ENCODE assay signal across 16 cellular contexts in the genomic region with DNA sequence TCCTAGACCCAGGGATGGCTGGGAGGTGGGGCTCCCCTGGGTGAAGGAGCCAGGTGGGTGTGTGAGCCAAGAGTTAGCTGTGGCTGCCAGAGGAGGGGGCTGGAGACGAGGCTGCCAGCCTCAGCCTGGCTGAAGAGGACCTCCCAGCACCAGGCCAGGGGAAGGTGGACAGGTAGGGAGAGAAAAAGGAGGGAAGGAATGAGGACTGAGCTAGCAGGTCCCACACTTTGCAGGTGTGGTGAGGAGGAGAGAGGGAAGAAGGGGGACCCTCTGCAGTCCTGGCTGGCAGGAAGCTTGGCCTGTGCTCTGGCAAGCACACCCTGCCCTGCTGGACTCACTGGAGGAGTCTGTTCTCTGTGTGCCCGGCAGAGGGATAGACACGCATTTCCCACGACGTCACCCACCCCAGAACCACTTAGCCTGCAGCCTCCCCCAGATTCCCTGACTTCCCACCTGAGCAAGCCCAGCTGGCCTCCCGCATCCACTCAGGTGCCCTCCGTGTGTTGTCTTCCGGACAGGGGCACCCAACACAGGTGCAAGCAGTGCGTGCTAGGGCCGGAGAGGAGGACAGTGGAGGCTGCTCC. TPM values are rescaled to one million over a fixed set of nuclear protein-coding genes. Genes with fewer than 3 reads are reported as not detected.
DNase-seq lines count a peak whose midpoint lies in the region; ATAC-seq, FAIRE-seq and TF ChIP-seq lines count a peak whose summit lies in the region.
"Had no signal": no experiment of that assay in that cellular context is flagged by ENCODE, and none has a peak within 500 bp of the region (broad histone marks: within the 10 kb centered on the region; RNA-seq: fewer than 3 reads in every experiment).

No MANE protein-coding gene starts in this region.

- intact Hi-C loops in HepG2 (cut with micrococcal nuclease; ENCODE audit: unreplicated experiment) = loop anchor here (10.0 kb wide), 2 partner anchors 57 to 63 kb away; partner anchors contain the start of gene PGS1
- intact Hi-C loops in right lobe of liver (cut with DNase I) = no loop called here
- intact Hi-C loops in mammary epithelial cell (cut with micrococcal nuclease) = no loop called here
- intact Hi-C loops in mucosa of descending colon (cut with DNase I, micrococcal nuclease) = no loop called here

- no peak for TF ChIP-seq EP300 in HepG2 (IDR thresholded peaks at IDR 0.05; ENCODE audit: low read depth in 2 of 2, low read length in 2 of 2)
- no peak for TF ChIP-seq EP300 in HepG2 (CRISPR knock-in tag; IDR thresholded peaks at IDR 0.05; ENCODE audit: borderline replicate concordance)

- TF ChIP-seq CTCF in HepG2 (CRISPR knock-in tag; IDR thresholded peaks at IDR 0.05) (no peak), right lobe of liver (IDR thresholded peaks at IDR 0.05) (no peak), mammary epithelial cell (conservative IDR thresholded peaks at IDR 0.05 in 1 of 2, IDR thresholded peaks at IDR 0.05 in 1 of 2; ENCODE audit: extremely low read depth in 1 of 2, insufficient read depth in 1 of 2, low read depth in 1 of 2, low read length in 2 of 2) (no peak), mucosa of descending colon (IDR thresholded peaks at IDR 0.05) (no peak)

- H3K9ac ChIP-seq in HepG2 (ENCODE audit: insufficient read depth, low read depth, low read length) (no peak overlapping the region), mammary epithelial cell (ENCODE audit: insufficient read depth, low read length) (no peak overlapping the region)

- peaks cover 47% of the 10 kb centered on the region for H3K4me1 ChIP-seq in HepG2 (ENCODE audit: insufficient read depth, low read length)
- peaks cover 0 to 25% (median 13%) of the 10 kb centered on the region in 4 donors for H3K4me1 ChIP-seq in right lobe of liver
- peaks cover 46% of the 10 kb centered on the region for H3K4me1 ChIP-seq in mammary epithelial cell (ENCODE audit: insufficient read depth, low read length)
- H3K4me1 ChIP-seq in mucosa of descending colon (ENCODE audit: low read depth) = peaks cover 44% of the 10 kb centered on the region

- H3K27ac ChIP-seq in HepG2 (ENCODE audit: extremely low read length, insufficient read depth, low read length) (no peak overlapping the region), right lobe of liver (no peak overlapping the region), mammary epithelial cell (ENCODE audit: insufficient read depth, low read depth, low read length) (no peak overlapping the region)
- H3K27ac ChIP-seq: adrenal gland had no signal

- H3K4me2 ChIP-seq in HepG2 (ENCODE audit: low read depth, low read length) (peak overlapping the region; percentile 62; the same call in 1 of the 2 replicates), mammary epithelial cell (ENCODE audit: insufficient read depth, low read depth, low read length) (no peak overlapping the region)

- dilution Hi-C loops in mammary epithelial cell (cut with HindIII; ENCODE audit: low sequenced_read_pairs) = loop anchor here (5.0 kb wide), 1 partner anchor 99 kb away; no protein-coding TSS in a partner anchor

- POLR2A ChIA-PET in HepG2 (lab: Yijun Ruan, JAX) (interaction anchor here (0.7 kb wide), 1 partner anchor 30 kb away, joined by 3 read pairs; no protein-coding TSS in a partner anchor), HEK293T (lab: Yijun Ruan, JAX) (no interaction called here)

- no peak for TF ChIP-seq RAD21 in HepG2 (CRISPR knock-in tag; IDR thresholded peaks at IDR 0.05)

- no peak for FAIRE-seq in HepG2 (lab: Jason Lieb, UNC)

- no peaks in the 10 kb centered on the region for H3K36me3 ChIP-seq in HepG2 (replicated peaks in 1 of 2; ENCODE audit: control insufficient read depth in 1 of 2, insufficient read depth in 2 of 2, low read length in 2 of 2)
- H3K36me3 ChIP-seq in right lobe of liver = no peaks in the 10 kb centered on the region
- no peaks in the 10 kb centered on the region for H3K36me3 ChIP-seq in mammary epithelial cell (ENCODE audit: insufficient read depth, low read length)
- no peaks in the 10 kb centered on the region for H3K36me3 ChIP-seq in mucosa of descending colon (ENCODE audit: low read depth)
- H3K36me3 ChIP-seq: adrenal gland had no signal

- H3K4me3 ChIP-seq in HepG2 (replicated peaks in 1 of 3; ENCODE audit: insufficient read depth in 1 of 3, low read depth in 2 of 3, low read length in 3 of 3) (no peak overlapping the region), right lobe of liver (no peak overlapping the region), mammary epithelial cell (replicated peaks in 1 of 3; ENCODE audit: insufficient read depth in 1 of 3, low read depth in 2 of 3, low read length in 3 of 3) (no peak overlapping the region), mucosa of descending colon (no peak overlapping the region)
- H3K4me3 ChIP-seq: adrenal gland had no signal

- CTCF ChIA-PET in HepG2 (lab: Yijun Ruan, JAX; ENCODE audit: low intra/inter-chr PET ratio, low total read pairs) (no interaction called here), mammary epithelial cell (lab: Charles Lee; ENCODE audit: low non-redundant PET) (no interaction called here), HEK293T (lab: Yijun Ruan, JAX) (interaction anchor here (0.5 to 2.7 kb wide), 3 partner anchors 9 to 43 kb away, joined by 3 to 8 read pairs (median 3); no protein-coding TSS in a partner anchor)

- in situ Hi-C loops in HepG2 (cut with HindIII; ENCODE audit: extremely low pct_ligation_motif_present, low pct_unique_long_range_greater_than_20kb) = no loop called here
- in situ Hi-C loops in mammary epithelial cell (cut with MboI; ENCODE audit: low sequenced_read_pairs in 2 of 2) = no loop called here

- TF ChIP-seq POLR2A in HepG2 (IDR thresholded peaks at IDR 0.05; ENCODE audit: insufficient read depth in 1 of 2, low read depth in 2 of 2, low read length in 2 of 2) (no peak), right lobe of liver (IDR thresholded peaks at IDR 0.05) (no peak)

- no peaks in the 10 kb centered on the region for H4K20me1 ChIP-seq in HepG2 (ENCODE audit: insufficient read depth, low read length)
- no peaks in the 10 kb centered on the region for H4K20me1 ChIP-seq in mammary epithelial cell (ENCODE audit: insufficient read depth, low read length)

- 48% methylated on average over 10 of the region's 10 CpGs for WGBS in HepG2 (ENCODE audit: low lambda C conversion rate)
- WGBS in right lobe of liver (ENCODE audit: insufficient coverage, low coverage, low lambda C conversion rate, missing lambda C conversion rate) = 93% methylated on average over 4 of the region's 10 CpGs
- 100% methylated on average over 5 of the region's 10 CpGs for WGBS in mammary epithelial cell (ENCODE audit: low coverage, missing lambda C conversion rate)

- H3K27me3 ChIP-seq in HepG2 (ENCODE audit: control insufficient read depth in 1 of 2, insufficient read depth in 2 of 2, low read length in 2 of 2) = peaks cover 31 to 88% of the 10 kb centered on the region in 2 experiments
- no peaks in the 10 kb centered on the region for H3K27me3 ChIP-seq in right lobe of liver
- H3K27me3 ChIP-seq in mammary epithelial cell (ENCODE audit: insufficient read depth, low read length) = no peaks in the 10 kb centered on the region
- H3K27me3 ChIP-seq: adrenal gland had no signal

- H3K79me2 ChIP-seq in HepG2 (ENCODE audit: insufficient read depth, low read length) = no peaks in the 10 kb centered on the region
- no peaks in the 10 kb centered on the region for H3K79me2 ChIP-seq in mammary epithelial cell (ENCODE audit: insufficient read depth, low read length)

- H2AFZ ChIP-seq in HepG2 (ENCODE audit: low read length) = no peak overlapping the region
- H2AFZ ChIP-seq in mammary epithelial cell (ENCODE audit: low read depth, low read length) = peak overlapping the region; percentile 10

- DNase-seq in HepG2 (ENCODE audit: low spot score) (no peak), right lobe of liver (no peak), mammary epithelial cell (no peak), mucosa of descending colon (peak in 1 of 3 donors; percentile 59), HEK293T (ENCODE audit: extremely low spot score) (no peak), pons (ENCODE audit: low spot score) (no peak)
- DNase-seq: activated CD4-positive, alpha-beta T cell treated with anti-CD3 and anti-CD28 coated beads, Interleukin-2, amount 50 U/mL, for 1 hour; activated T-cell treated with anti-CD3 and anti-CD28 coated beads, Interleukin-2, amount 50 U/mL, for 48 hours; DMS 273 treated with DMSO at 0.1 percent for 48 hours; glutamatergic neuron; KG1; NCI-H1417 treated with DMSO at 0.1 percent for 48 hours; T-helper 2 cell had no signal

- BruUV-seq in HepG2 (replicated peaks; lab: Mats Ljungman, UMichigan) (no TSS peak), mammary epithelial cell (replicated peaks; lab: Mats Ljungman, UMichigan) (no TSS peak)

- H3K9me3 ChIP-seq in HepG2 (ENCODE audit: low read length) (no peaks in the 10 kb centered on the region), right lobe of liver (no peaks in the 10 kb centered on the region), mammary epithelial cell (replicated peaks; ENCODE audit: insufficient read depth, low read length) (no peaks in the 10 kb centered on the region), mucosa of descending colon (no peaks in the 10 kb centered on the region)
- H3K9me3 ChIP-seq: adrenal gland had no signal

- ATAC-seq in HepG2 (no peak), right lobe of liver (no peak), mucosa of descending colon (peak; percentile 1), HG02852 (IDR thresholded peaks at IDR 0.05; ENCODE audit: unreplicated experiment) (no peak), HG03045 (IDR thresholded peaks at IDR 0.05; ENCODE audit: unreplicated experiment) (no peak)

RNA-seq across cellular contexts. Expression of gene SOCS3, which starts 42.0 kb away (rescaled TPM):
- total RNA-seq in HepG2 (2016; rRNA removed; fragmentation: Illumina TruSeq; extraction: Trizol) (0.66 and 0.77 TPM in 2 replicates), right lobe of liver (10 to 100 TPM in 4 of 6 experiments, 1 to 10 TPM in 2; 1.2 to 87.3 (median 24.1) TPM), mammary epithelial cell (10 to 100 TPM in 1 of 2 donors, 1 to 10 TPM in 1; 4.3 to 24.7 TPM), mucosa of descending colon (10 to 100 TPM; 21.9 to 41.3 (median 23.2) TPM)
- 0.30 and 0.35 TPM in 2 replicates for total RNA-seq in HepG2 (2016; cell fraction: cytosol; rRNA removed; fragmentation: Illumina TruSeq; extraction: Trizol; ENCODE audit: low read depth)
- 0.59 and 0.95 TPM in 2 replicates for total RNA-seq in HepG2 (2016; cell fraction: insoluble cytoplasmic fraction; rRNA removed; fragmentation: Illumina TruSeq; extraction: Trizol)
- 0.83 and 0.93 TPM in 2 replicates for total RNA-seq in HepG2 (2016; cell fraction: membrane; rRNA removed; fragmentation: Illumina TruSeq; extraction: Trizol)
- total RNA-seq in HepG2 (2016; cell fraction: nucleus; rRNA removed; fragmentation: Illumina TruSeq; extraction: Trizol) = 0.66 and 1.2 TPM in 2 replicates
- polyA plus RNA-seq in HepG2 (2011; rRNA removed) (2.4 and 3.2 TPM in 2 replicates), mammary epithelial cell (3.5 TPM)
- polyA plus RNA-seq in HepG2 (2011; cell fraction: cytosol; rRNA removed) = 2.4 and 2.6 TPM in 2 replicates
- 4.1 and 5.9 TPM in 2 replicates for polyA plus RNA-seq in HepG2 (2011; cell fraction: nucleus; rRNA removed)
- 0.94 and 3.5 TPM in 2 replicates for polyA plus RNA-seq in HepG2 (2012)
- polyA plus RNA-seq in HepG2 (2016; cell fraction: cytosol; fragmentation: Illumina TruSeq; extraction: Trizol; ENCODE audit: low read depth) = 0.05 and 0.10 TPM in 2 replicates
- 0.32 and 0.52 TPM in 2 replicates for polyA plus RNA-seq in HepG2 (2016; cell fraction: insoluble cytoplasmic fraction; fragmentation: Illumina TruSeq; extraction: Trizol; ENCODE audit: low read depth)
- polyA plus RNA-seq in HepG2 (2016; cell fraction: membrane; fragmentation: Illumina TruSeq; extraction: Trizol; ENCODE audit: low read depth) = 0.27 and 0.28 TPM in 2 replicates
- 1.1 and 1.3 TPM in 2 replicates for polyA plus RNA-seq in HepG2 (2016; cell fraction: nucleus; fragmentation: Illumina TruSeq; extraction: Trizol; ENCODE audit: insufficient read depth, low read depth)
- polyA minus RNA-seq in HepG2 (2011; rRNA and poly(A)+ RNA removed; ENCODE audit: low replicate concordance) = 11.0 and 18.7 TPM in 2 replicates
- polyA minus RNA-seq in HepG2 (2011; cell fraction: cytosol; rRNA and poly(A)+ RNA removed) = 6.9 and 7.9 TPM in 2 replicates
- 3.5 and 5.2 TPM in 2 replicates for polyA minus RNA-seq in HepG2 (2011; cell fraction: nucleus; rRNA and poly(A)+ RNA removed)
- 1.8 TPM for polyA minus RNA-seq in mammary epithelial cell
